Comparison of ENCODE assay signal across 9 cellular contexts in genomic region chr15:63506537-63507035, GRCh38. TPM values are rescaled to one million over a fixed set of nuclear protein-coding genes. Genes with fewer than 3 reads are reported as not detected.
DNase-seq lines count a peak whose midpoint lies in the region; ATAC-seq and TF ChIP-seq lines count a peak whose summit lies in the region.
"Had no signal": no experiment of that assay in that cellular context is flagged by ENCODE, and none has a peak within 500 bp of the region (broad histone marks: within the 10 kb centered on the region; RNA-seq: fewer than 3 reads in every experiment).

No MANE protein-coding gene starts in this region.

- peak overlapping the region; percentile 91 for H3K4me2 ChIP-seq in Karpas-422 (ENCODE audit: low read depth, low read length, poor library complexity, severe bottlenecking)

- peak overlapping the region; percentile 73 for H3K4me3 ChIP-seq in CD8-positive, alpha-beta T cell (ENCODE audit: low read depth, low read length)
- H3K4me3 ChIP-seq in Karpas-422 (ENCODE audit: low read length) = no peak overlapping the region
- H3K4me3 ChIP-seq in astrocyte of the cerebellum (ENCODE audit: low read depth, low read length) = peak overlapping the region; percentile 75
- peak overlapping the region; percentile 90 for H3K4me3 ChIP-seq in naive thymus-derived CD4-positive, alpha-beta T cell (ENCODE audit: low read length)
- peak overlapping the region in 1 of 2 donors; percentile 94 for H3K4me3 ChIP-seq in ascending aorta

- CTCF ChIA-PET in CD8-positive, alpha-beta T cell (lab: Charles Lee) = interaction anchor here (0.7 to 8.0 kb wide), 9 partner anchors 10 to 585 kb away, joined by 3 to 92 read pairs (median 15); no protein-coding TSS in a partner anchor
- CTCF ChIA-PET in naive thymus-derived CD4-positive, alpha-beta T cell (lab: Charles Lee) = interaction anchor here (0.8 to 6.6 kb wide), 12 partner anchors 10 to 558 kb away, joined by 3 to 70 read pairs (median 8); no protein-coding TSS in a partner anchor

- no peak for ATAC-seq in CD8-positive, alpha-beta T cell
- no peak for ATAC-seq in naive thymus-derived CD4-positive, alpha-beta T cell
- no peak for ATAC-seq in HG02852 (IDR thresholded peaks at IDR 0.05; ENCODE audit: unreplicated experiment)

- TF ChIP-seq CTCF in CD8-positive, alpha-beta T cell (IDR thresholded peaks at IDR 0.05) = no peak
- TF ChIP-seq CTCF in astrocyte of the cerebellum (IDR thresholded peaks at IDR 0.05; ENCODE audit: low read depth, low read length, missing control alignments) (no peak), GM13976 (IDR thresholded peaks at IDR 0.05; ENCODE audit: borderline replicate concordance, control extremely low read depth, extremely low read depth, insufficient read depth, missing control alignments) (no peak), ascending aorta (IDR thresholded peaks at IDR 0.05) (no peak)

- no peaks in the 10 kb centered on the region for H3K9me3 ChIP-seq in CD8-positive, alpha-beta T cell (ENCODE audit: low read length)
- H3K9me3 ChIP-seq in Karpas-422 (ENCODE audit: low read length) (no peaks in the 10 kb centered on the region), ascending aorta (no peaks in the 10 kb centered on the region)
- no peaks in the 10 kb centered on the region for H3K9me3 ChIP-seq in naive thymus-derived CD4-positive, alpha-beta T cell (ENCODE audit: control insufficient read depth in 2 of 3, low read length in 3 of 3)

- peaks cover 8% of the 10 kb centered on the region for H3K79me2 ChIP-seq in Karpas-422 (ENCODE audit: low read length)

- no peaks in the 10 kb centered on the region for H3K36me3 ChIP-seq in CD8-positive, alpha-beta T cell (ENCODE audit: insufficient read depth, low read length)
- no peaks in the 10 kb centered on the region for H3K36me3 ChIP-seq in Karpas-422 (ENCODE audit: insufficient read depth, low read length)
- H3K36me3 ChIP-seq in naive thymus-derived CD4-positive, alpha-beta T cell (ENCODE audit: control insufficient read depth in 2 of 3, insufficient read depth in 3 of 3, low read length in 3 of 3) = peaks cover 0 to 3% (median 0%) of the 10 kb centered on the region in 3 experiments
- H3K36me3 ChIP-seq in ascending aorta = no peaks in the 10 kb centered on the region

- peak overlapping the region; percentile 99 for H3K27ac ChIP-seq in CD8-positive, alpha-beta T cell (ENCODE audit: low read depth, low read length)
- H3K27ac ChIP-seq in Karpas-422 (ENCODE audit: low read length) (no peak overlapping the region), ascending aorta (no peak overlapping the region)
- H3K27ac ChIP-seq in naive thymus-derived CD4-positive, alpha-beta T cell (ENCODE audit: low read depth, low read length) = peak overlapping the region; percentile 97

- peak overlapping the region; percentile 98 for H3K4me3 Mint-ChIP-seq in CD8-positive, alpha-beta T cell
- H3K4me3 Mint-ChIP-seq in naive thymus-derived CD4-positive, alpha-beta T cell = peak overlapping the region; percentile 93 to 99 (median 98)

- POLR2A ChIA-PET in CD8-positive, alpha-beta T cell (lab: Charles Lee) = interaction anchor here (1.2 to 6.1 kb wide), 8 partner anchors 8 to 103 kb away, joined by 3 to 121 read pairs (median 14); no protein-coding TSS in a partner anchor
- POLR2A ChIA-PET in naive thymus-derived CD4-positive, alpha-beta T cell (lab: Charles Lee) = interaction anchor here (1.1 to 8.8 kb wide), 12 partner anchors 11 to 587 kb away, joined by 3 to 392 read pairs (median 9); partner anchors contain the start of gene CIAO2A

- peak in 1 of 7 experiments; percentile 26 for DNase-seq in CD8-positive, alpha-beta T cell
- DNase-seq in Karpas-422 = no peak
- no peak for DNase-seq in astrocyte of the cerebellum (ENCODE audit: low read depth)
- DNase-seq in naive thymus-derived CD4-positive, alpha-beta T cell = peak in 2 of 9 donors; percentile 34 to 53
- no peak for DNase-seq in GM13976 (ENCODE audit: low spot score)
- DNase-seq in ascending aorta (ENCODE audit: low spot score in 2 of 2) = no peak
- no peak for DNase-seq in NCI-H2227 (lab: John Stamatoyannopoulos, UW; ENCODE audit: unreplicated experiment)
- DNase-seq: stimulated activated CD4-positive, alpha-beta T cell treated with anti-CD3 and anti-CD28 coated beads, Interleukin-4, amount 100 ng/mL, for 1 hour had no signal

- no peaks in the 10 kb centered on the region for H3K27me3 ChIP-seq in CD8-positive, alpha-beta T cell (ENCODE audit: insufficient read depth, low read length)
- H3K27me3 ChIP-seq in Karpas-422 (ENCODE audit: low read length) (no peaks in the 10 kb centered on the region), ascending aorta (no peaks in the 10 kb centered on the region)
- no peaks in the 10 kb centered on the region for H3K27me3 ChIP-seq in naive thymus-derived CD4-positive, alpha-beta T cell (ENCODE audit: control insufficient read depth in 2 of 2, insufficient read depth in 2 of 2, low read length in 2 of 2)

- H3K27ac Mint-ChIP-seq in CD8-positive, alpha-beta T cell = peak overlapping the region; percentile 96
- H3K27ac Mint-ChIP-seq in naive thymus-derived CD4-positive, alpha-beta T cell = peak overlapping the region; percentile 91 to 98 (median 97)

- H4K20me1 ChIP-seq in Karpas-422 (ENCODE audit: insufficient read depth, low read depth, low read length) = peaks cover 38% of the 10 kb centered on the region

- no peak overlapping the region for H2AFZ ChIP-seq in Karpas-422 (ENCODE audit: low read length)

- H3K36me3 Mint-ChIP-seq in CD8-positive, alpha-beta T cell = peaks cover 16% of the 10 kb centered on the region
- peaks cover 0 to 6% (median 0%) of the 10 kb centered on the region in 5 donors for H3K36me3 Mint-ChIP-seq in naive thymus-derived CD4-positive, alpha-beta T cell

- H3K27me3 Mint-ChIP-seq in CD8-positive, alpha-beta T cell (ENCODE audit: low read depth) = no peaks in the 10 kb centered on the region
- H3K27me3 Mint-ChIP-seq in naive thymus-derived CD4-positive, alpha-beta T cell = no peaks in the 10 kb centered on the region

- peaks cover 76% of the 10 kb centered on the region for H3K4me1 ChIP-seq in CD8-positive, alpha-beta T cell (ENCODE audit: insufficient read depth, low read length)
- H3K4me1 ChIP-seq in Karpas-422 (ENCODE audit: low read length) = peaks cover 30% of the 10 kb centered on the region
- H3K4me1 ChIP-seq in naive thymus-derived CD4-positive, alpha-beta T cell (ENCODE audit: control insufficient read depth in 2 of 2, insufficient read depth in 2 of 2, low read length in 2 of 2) = peaks cover 61 to 63% of the 10 kb centered on the region in 2 donors
- peaks cover 5 to 64% of the 10 kb centered on the region in 2 donors for H3K4me1 ChIP-seq in ascending aorta

- H3K4me1 Mint-ChIP-seq in CD8-positive, alpha-beta T cell (ENCODE audit: low read depth) = peaks cover 76% of the 10 kb centered on the region
- peaks cover 51 to 73% (median 72%) of the 10 kb centered on the region in 7 donors for H3K4me1 Mint-ChIP-seq in naive thymus-derived CD4-positive, alpha-beta T cell

- H3K9me3 Mint-ChIP-seq in CD8-positive, alpha-beta T cell = no peaks in the 10 kb centered on the region
- no peaks in the 10 kb centered on the region for H3K9me3 Mint-ChIP-seq in naive thymus-derived CD4-positive, alpha-beta T cell

- no peaks in the 10 kb centered on the region for H3K9me2 ChIP-seq in Karpas-422 (replicated peaks; ENCODE audit: insufficient read depth, low read length)

- no peak overlapping the region for H3K9ac ChIP-seq in Karpas-422 (ENCODE audit: low read length)

- intact Hi-C loops in CD8-positive, alpha-beta T cell (cut with DNase I, micrococcal nuclease) = loop anchor here (1.0 to 10.0 kb wide), 5 partner anchors 9 to 658 kb away; partner anchors contain the start of genes CIAO2A (in 1 of the 2), HERC1 (in 1 of the 2), PPIB (in 1 of the 2) and SNX1 (in 1 of the 2)
- intact Hi-C loops in naive thymus-derived CD4-positive, alpha-beta T cell (cut with micrococcal nuclease) = loop anchor here (1.0 to 10.0 kb wide), 5 partner anchors 22 to 459 kb away; partner anchors contain the start of gene HERC1 (in 1 of the 2)
- intact Hi-C loops in ascending aorta (cut with DNase I) = loop anchor here (5.0 kb wide), 1 partner anchor 46 kb away; no protein-coding TSS in a partner anchor

- in situ Hi-C loops in astrocyte of the cerebellum (cut with HindIII; ENCODE audit: low sequenced_read_pairs) (no loop called here), GM13976 (cut with MboI; ENCODE audit: low sequenced_read_pairs, unreplicated experiment) (no loop called here)

RNA-seq across cellular contexts. Expression of gene USP3, which starts 2.2 kb away (rescaled TPM):
- 100 to 1,000 TPM; 264 to 275 TPM for total RNA-seq in CD8-positive, alpha-beta T cell
- total RNA-seq in Karpas-422 (2014; rRNA removed; shearing (Covaris generic); ENCODE audit: low replicate concordance) = 15.4 and 16.8 TPM in 2 replicates
- total RNA-seq in naive thymus-derived CD4-positive, alpha-beta T cell = 100 to 1,000 TPM in 4 of 5 experiments, 10 to 100 TPM in 1; 64.2 to 288 (median 155) TPM
- 10 to 100 TPM; 53.3 to 62.8 TPM for polyA plus RNA-seq in naive thymus-derived CD4-positive, alpha-beta T cell
- total RNA-seq in ascending aorta = 61.9 TPM

Comparison
In these comparisons a context has a peak if more than half of its experiments do, and no peak if none do; other contexts are left out.
1. H3K27ac ChIP-seq: peak in CD8-positive, alpha-beta T cell (single experiment) and naive thymus-derived CD4-positive, alpha-beta T cell (single experiment); none in Karpas-422 (single experiment) and ascending aorta (0 of 2).